Comparison of ENCODE assay signal across 1 cellular context in the genomic region with DNA sequence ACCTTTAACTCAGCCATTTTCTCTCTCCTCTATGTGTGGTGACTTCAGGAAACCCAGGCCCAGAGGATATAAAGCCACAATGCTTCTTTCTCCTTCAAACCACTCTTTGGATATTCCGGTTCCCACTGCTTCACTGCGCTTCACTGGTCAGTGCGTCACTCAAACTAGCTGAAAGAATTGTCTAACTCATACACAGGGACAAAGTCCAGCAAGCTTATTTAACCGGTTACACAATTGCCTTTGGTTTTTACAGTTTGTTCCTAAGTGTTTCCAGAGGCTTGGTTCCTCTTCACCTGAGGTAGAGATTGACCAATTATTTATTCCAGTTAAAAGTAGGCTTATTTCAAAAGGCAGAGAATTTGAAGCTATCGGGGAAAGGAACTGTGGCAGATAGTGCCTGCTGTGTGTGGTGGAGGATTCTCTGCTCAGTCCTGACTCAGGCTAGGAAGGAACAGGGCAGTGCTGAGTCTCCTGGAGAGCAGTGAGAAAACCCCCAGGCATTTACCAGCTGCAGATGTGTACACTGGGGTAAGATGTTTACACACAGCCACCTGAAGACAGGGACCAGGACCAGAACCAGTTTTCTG.
TF ChIP-seq lines count a peak whose summit lies in the region.

HGD (minus strand) TSS at position 145 of the 587 bp plus-strand sequence; CDS start at position 17, 128 bp downstream.

TF ChIP-seq in HepG2, 621 proteins besides CTCF, POLR2A, EP300 and RAD21 (continues in another document):
- TF ChIP-seq GATA4 (IDR thresholded peaks at IDR 0.05; ENCODE audit: borderline replicate concordance, low read depth) (no peak; the same call in 1 of the 2 replicates), SUZ12 (IDR thresholded peaks at IDR 0.05; ENCODE audit: low read depth, low read length) (no peak), GMEB1 (CRISPR knock-in tag; IDR thresholded peaks at IDR 0.05; ENCODE audit: borderline replicate concordance) (peak; percentile 36; the same call in 1 of the 2 replicates), RNF219 (CRISPR knock-in tag; IDR thresholded peaks at IDR 0.05) (no peak), ZNF839 (CRISPR knock-in tag; IDR thresholded peaks at IDR 0.05; ENCODE audit: borderline replicate concordance) (no peak), PITX1 (CRISPR knock-in tag; IDR thresholded peaks at IDR 0.05) (no peak), ARID2 (CRISPR knock-in tag; IDR thresholded peaks at IDR 0.05; ENCODE audit: borderline replicate concordance) (no peak), CBX1 (IDR thresholded peaks at IDR 0.05; ENCODE audit: low read depth) (no peak), ARNT2 (CRISPR knock-in tag; IDR thresholded peaks at IDR 0.05; ENCODE audit: low read depth) (no peak; the same call in 1 of the 2 replicates), PRPF4 (IDR thresholded peaks at IDR 0.05; ENCODE audit: low read depth, low read length, poor library complexity, severe bottlenecking) (no peak), NFIB (CRISPR knock-in tag; IDR thresholded peaks at IDR 0.05; ENCODE audit: borderline replicate concordance) (no peak), EEA1 (CRISPR knock-in tag; IDR thresholded peaks at IDR 0.05; ENCODE audit: borderline replicate concordance) (no peak), ZNF562 (CRISPR knock-in tag; IDR thresholded peaks at IDR 0.05; ENCODE audit: borderline replicate concordance) (no peak), LCORL (IDR thresholded peaks at IDR 0.05) (peak; percentile 80), LCORL (CRISPR knock-in tag; IDR thresholded peaks at IDR 0.05) (0 out of 2 replicates have a peak, but pooled peaks have one; percentile 38), ETV6 (CRISPR knock-in tag; conservative IDR thresholded peaks at IDR 0.05) (no peak), ZNF275 (CRISPR knock-in tag; IDR thresholded peaks at IDR 0.05; ENCODE audit: borderline replicate concordance) (no peak), ZC3H13 (CRISPR knock-in tag; IDR thresholded peaks at IDR 0.05) (no peak), ZNF326 (CRISPR knock-in tag; IDR thresholded peaks at IDR 0.05; ENCODE audit: borderline replicate concordance) (no peak), ZZZ3 (CRISPR knock-in tag; IDR thresholded peaks at IDR 0.05; ENCODE audit: borderline replicate concordance) (no peak), TOE1 (CRISPR knock-in tag; IDR thresholded peaks at IDR 0.05) (no peak), ZMYM2 (CRISPR knock-in tag; IDR thresholded peaks at IDR 0.05) (no peak), SRSF4 (IDR thresholded peaks at IDR 0.05; ENCODE audit: low read depth, low read length, poor library complexity, severe bottlenecking) (no peak), RBFOX2 (IDR thresholded peaks at IDR 0.05; ENCODE audit: low read depth, low read length) (peak; percentile 62), ZBTB7A (CRISPR knock-in tag; IDR thresholded peaks at IDR 0.05) (no peak), ZBTB42 (CRISPR knock-in tag; IDR thresholded peaks at IDR 0.05) (no peak), ZNF691 (CRISPR knock-in tag; IDR thresholded peaks at IDR 0.05; ENCODE audit: borderline replicate concordance, low read depth) (no peak), HNRNPLL (IDR thresholded peaks at IDR 0.05; ENCODE audit: low read depth, low read length, poor library complexity, severe bottlenecking) (no peak), PRDM15 (CRISPR knock-in tag; IDR thresholded peaks at IDR 0.05) (0 out of 2 replicates have a peak, but pooled peaks have one; percentile 58), PRDM4 (CRISPR knock-in tag; IDR thresholded peaks at IDR 0.05; ENCODE audit: borderline replicate concordance) (no peak), ZBTB8A (CRISPR knock-in tag; IDR thresholded peaks at IDR 0.05; ENCODE audit: borderline replicate concordance, low read depth) (no peak)
- TF ChIP-seq, protein P1, sequence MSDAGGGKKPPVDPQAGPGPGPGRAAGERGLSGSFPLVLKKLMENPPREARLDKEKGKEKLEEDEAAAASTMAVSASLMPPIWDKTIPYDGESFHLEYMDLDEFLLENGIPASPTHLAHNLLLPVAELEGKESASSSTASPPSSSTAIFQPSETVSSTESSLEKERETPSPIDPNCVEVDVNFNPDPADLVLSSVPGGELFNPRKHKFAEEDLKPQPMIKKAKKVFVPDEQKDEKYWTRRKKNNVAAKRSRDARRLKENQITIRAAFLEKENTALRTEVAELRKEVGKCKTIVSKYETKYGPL (CRISPR knock-in tag; IDR thresholded peaks at IDR 0.05): peak; percentile 98
- TF ChIP-seq, protein P2, sequence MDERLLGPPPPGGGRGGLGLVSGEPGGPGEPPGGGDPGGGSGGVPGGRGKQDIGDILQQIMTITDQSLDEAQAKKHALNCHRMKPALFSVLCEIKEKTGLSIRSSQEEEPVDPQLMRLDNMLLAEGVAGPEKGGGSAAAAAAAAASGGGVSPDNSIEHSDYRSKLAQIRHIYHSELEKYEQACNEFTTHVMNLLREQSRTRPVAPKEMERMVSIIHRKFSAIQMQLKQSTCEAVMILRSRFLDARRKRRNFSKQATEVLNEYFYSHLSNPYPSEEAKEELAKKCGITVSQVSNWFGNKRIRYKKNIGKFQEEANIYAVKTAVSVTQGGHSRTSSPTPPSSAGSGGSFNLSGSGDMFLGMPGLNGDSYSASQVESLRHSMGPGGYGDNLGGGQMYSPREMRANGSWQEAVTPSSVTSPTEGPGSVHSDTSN (CRISPR knock-in tag; IDR thresholded peaks at IDR 0.05): peak; percentile 82
- TF ChIP-seq, protein P3, sequence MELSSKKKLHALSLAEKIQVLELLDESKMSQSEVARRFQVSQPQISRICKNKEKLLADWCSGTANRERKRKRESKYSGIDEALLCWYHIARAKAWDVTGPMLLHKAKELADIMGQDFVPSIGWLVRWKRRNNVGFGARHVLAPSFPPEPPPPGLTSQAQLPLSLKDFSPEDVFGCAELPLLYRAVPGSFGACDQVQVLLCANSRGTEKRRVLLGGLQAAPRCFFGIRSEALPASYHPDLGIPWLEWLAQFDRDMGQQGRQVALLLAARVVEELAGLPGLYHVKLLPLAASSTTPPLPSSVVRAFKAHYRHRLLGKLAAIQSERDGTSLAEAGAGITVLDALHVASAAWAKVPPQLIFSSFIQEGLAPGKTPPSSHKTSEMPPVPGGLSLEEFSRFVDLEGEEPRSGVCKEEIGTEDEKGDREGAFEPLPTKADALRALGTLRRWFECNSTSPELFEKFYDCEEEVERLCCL (CRISPR knock-in tag; IDR thresholded peaks at IDR 0.05; ENCODE audit: borderline replicate concordance): no peak
- TF ChIP-seq, protein P4, sequence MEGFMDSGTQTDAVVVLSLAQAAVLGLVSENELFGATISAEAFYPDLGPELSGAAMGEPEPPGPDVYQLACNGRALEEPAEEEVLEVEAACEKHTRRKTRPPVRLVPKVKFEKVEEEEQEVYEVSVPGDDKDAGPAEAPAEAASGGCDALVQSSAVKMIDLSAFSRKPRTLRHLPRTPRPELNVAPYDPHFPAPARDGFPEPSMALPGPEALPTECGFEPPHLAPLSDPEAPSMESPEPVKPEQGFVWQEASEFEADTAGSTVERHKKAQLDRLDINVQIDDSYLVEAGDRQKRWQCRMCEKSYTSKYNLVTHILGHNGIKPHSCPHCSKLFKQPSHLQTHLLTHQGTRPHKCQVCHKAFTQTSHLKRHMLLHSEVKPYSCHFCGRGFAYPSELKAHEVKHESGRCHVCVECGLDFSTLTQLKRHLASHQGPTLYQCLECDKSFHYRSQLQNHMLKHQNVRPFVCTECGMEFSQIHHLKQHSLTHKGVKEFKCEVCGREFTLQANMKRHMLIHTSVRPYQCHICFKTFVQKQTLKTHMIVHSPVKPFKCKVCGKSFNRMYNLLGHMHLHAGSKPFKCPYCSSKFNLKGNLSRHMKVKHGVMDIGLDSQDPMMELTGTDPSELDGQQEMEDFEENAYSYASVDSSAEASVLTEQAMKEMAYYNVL (CRISPR knock-in tag; IDR thresholded peaks at IDR 0.05; ENCODE audit: borderline replicate concordance): no peak; the same call in 1 of the 2 replicates
- TF ChIP-seq, protein P5, sequence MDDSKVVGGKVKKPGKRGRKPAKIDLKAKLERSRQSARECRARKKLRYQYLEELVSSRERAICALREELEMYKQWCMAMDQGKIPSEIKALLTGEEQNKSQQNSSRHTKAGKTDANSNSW (CRISPR knock-in tag; IDR thresholded peaks at IDR 0.05; ENCODE audit: borderline replicate concordance): no peak
- TF ChIP-seq, protein P6, sequence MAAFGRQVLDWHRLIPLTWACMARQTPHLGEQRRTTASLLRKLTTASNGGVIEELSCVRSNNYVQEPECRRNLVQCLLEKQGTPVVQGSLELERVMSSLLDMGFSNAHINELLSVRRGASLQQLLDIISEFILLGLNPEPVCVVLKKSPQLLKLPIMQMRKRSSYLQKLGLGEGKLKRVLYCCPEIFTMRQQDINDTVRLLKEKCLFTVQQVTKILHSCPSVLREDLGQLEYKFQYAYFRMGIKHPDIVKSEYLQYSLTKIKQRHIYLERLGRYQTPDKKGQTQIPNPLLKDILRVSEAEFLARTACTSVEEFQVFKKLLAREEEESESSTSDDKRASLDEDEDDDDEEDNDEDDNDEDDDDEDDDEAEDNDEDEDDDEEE (CRISPR knock-in tag; IDR thresholded peaks at IDR 0.05): no peak
